8 cellular contexts compared by ENCODE assay signal in the genomic region with DNA sequence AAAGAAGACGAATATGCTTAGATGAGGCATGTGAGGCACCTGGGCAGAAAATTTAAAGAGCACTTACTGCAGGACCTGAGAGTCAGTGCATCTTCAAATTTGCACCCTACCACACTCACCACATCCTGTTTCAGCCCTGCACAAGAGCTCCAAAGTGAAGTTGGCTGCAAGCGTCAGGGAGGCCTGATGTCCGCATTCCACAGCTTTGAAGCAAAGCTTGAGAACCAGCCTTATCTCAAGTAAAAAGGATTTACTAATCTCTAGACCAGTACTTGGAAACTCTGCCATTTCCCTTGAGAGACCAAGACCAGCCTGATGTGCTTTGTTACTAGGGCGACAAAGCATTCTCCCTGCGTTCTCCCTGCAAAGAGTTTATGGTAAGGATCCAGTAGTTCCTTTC.
DNase-seq lines count a peak whose midpoint lies in the region; ATAC-seq and FAIRE-seq lines count a peak whose summit lies in the region.

No MANE protein-coding gene starts in this region.

- H3K36me3 Mint-ChIP-seq in central memory CD8-positive, alpha-beta T cell (ENCODE audit: insufficient read depth) = peaks cover 5% of the 10 kb centered on the region

- peak; percentile 74 for DNase-seq in ELF-1 (ENCODE audit: low read depth, low spot score)
- DNase-seq in NOMO-1 treated with DMSO at 0.1 percent for 48 hours (lab: John Stamatoyannopoulos, UW; ENCODE audit: unreplicated experiment) = peak; percentile 43
- peak in 1 of 2 donors; percentile 40 for DNase-seq in central memory CD8-positive, alpha-beta T cell (ENCODE audit: low spot score in 2 of 2)
- DNase-seq in stimulated activated naive CD8-positive, alpha-beta T cell treated with anti-CD3 and anti-CD28 coated beads, Interleukin-15, amount 100 ng/mL, for 72 hours = peak; percentile 45 to 67
- no peak for DNase-seq in HuH-7.5 (ENCODE audit: low spot score)
- no peak for DNase-seq in RCC 7860 (ENCODE audit: low spot score)

- peak overlapping the region; percentile 82 for H3K27ac Mint-ChIP-seq in central memory CD8-positive, alpha-beta T cell (ENCODE audit: low read depth)
- H3K27ac Mint-ChIP-seq in stimulated activated naive CD8-positive, alpha-beta T cell treated with anti-CD3 and anti-CD28 coated beads, Interleukin-15, amount 100 ng/mL, for 72 hours = peak overlapping the region in 1 of 2 donors; percentile 94

- H3K9me3 Mint-ChIP-seq in central memory CD8-positive, alpha-beta T cell = no peaks in the 10 kb centered on the region
- H3K9me3 Mint-ChIP-seq in stimulated activated naive CD8-positive, alpha-beta T cell treated with anti-CD3 and anti-CD28 coated beads, Interleukin-15, amount 100 ng/mL, for 72 hours = peaks cover 2 to 10% of the 10 kb centered on the region in 2 donors

- ATAC-seq in GM21737 (IDR thresholded peaks at IDR 0.05; ENCODE audit: unreplicated experiment) = peak; percentile 37
- peak; percentile 30 for ATAC-seq in central memory CD8-positive, alpha-beta T cell (replicated peaks; ENCODE audit: extremely low read depth, poor library complexity, severe bottlenecking)
- peak; percentile 71 for ATAC-seq in stimulated activated naive CD8-positive, alpha-beta T cell treated with anti-CD3 and anti-CD28 coated beads, Interleukin-15, amount 100 ng/mL, for 72 hours
- no peak for ATAC-seq in HG03135 (IDR thresholded peaks at IDR 0.05; ENCODE audit: unreplicated experiment)

- no peaks in the 10 kb centered on the region for H3K27me3 Mint-ChIP-seq in central memory CD8-positive, alpha-beta T cell
- H3K27me3 Mint-ChIP-seq in stimulated activated naive CD8-positive, alpha-beta T cell treated with anti-CD3 and anti-CD28 coated beads, Interleukin-15, amount 100 ng/mL, for 72 hours = no peaks in the 10 kb centered on the region

- no peak for FAIRE-seq in RCC 7860 (lab: Jason Lieb, UNC)

- peaks cover 39% of the 10 kb centered on the region for H3K4me1 Mint-ChIP-seq in central memory CD8-positive, alpha-beta T cell
- H3K4me1 Mint-ChIP-seq in stimulated activated naive CD8-positive, alpha-beta T cell treated with anti-CD3 and anti-CD28 coated beads, Interleukin-15, amount 100 ng/mL, for 72 hours = peaks cover 39% of the 10 kb centered on the region

- H3K4me3 Mint-ChIP-seq in central memory CD8-positive, alpha-beta T cell = peak overlapping the region; percentile 66
- peak overlapping the region; percentile 68 to 79 for H3K4me3 Mint-ChIP-seq in stimulated activated naive CD8-positive, alpha-beta T cell treated with anti-CD3 and anti-CD28 coated beads, Interleukin-15, amount 100 ng/mL, for 72 hours

Comparison
In these comparisons a context has a peak if more than half of its experiments do, and no peak if none do; other contexts are left out.
1. DNase-seq: peak in ELF-1 (single experiment), NOMO-1 treated with DMSO at 0.1 percent for 48 hours (single experiment) and stimulated activated naive CD8-positive, alpha-beta T cell treated with anti-CD3 and anti-CD28 coated beads, Interleukin-15, amount 100 ng/mL, for 72 hours (2 of 2); none in HuH-7.5 (single experiment) and RCC 7860 (single experiment).